Comparison of ENCODE assay signal across 11 cellular contexts in the genomic region with DNA sequence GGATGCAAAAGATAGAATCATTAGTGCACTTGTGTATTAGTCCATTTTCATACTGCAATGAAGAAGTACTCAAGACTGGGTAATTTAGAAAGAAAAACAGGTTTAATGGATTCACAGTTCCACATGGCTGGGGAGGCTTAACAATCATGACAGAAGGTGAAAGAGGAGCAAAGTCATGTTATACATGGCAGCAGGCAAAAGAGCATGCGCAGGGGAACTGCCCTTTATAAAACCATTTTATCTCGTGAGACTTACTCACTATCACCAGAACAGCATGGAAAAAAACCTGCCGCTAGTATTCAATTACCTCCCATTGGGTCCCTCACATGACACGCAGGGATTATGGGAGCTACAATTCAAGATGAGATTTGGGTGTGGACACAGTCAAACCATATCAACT.
"Had no signal": no experiment of that assay in that cellular context is flagged by ENCODE, and none has a peak within 500 bp of the region (broad histone marks: within the 10 kb centered on the region; RNA-seq: fewer than 3 reads in every experiment).

No MANE protein-coding gene starts in this region.

- H3K4me3 ChIP-seq: GM23248, GM23338, HAP-1 had no signal

- H3K4me2 ChIP-seq: GM23338 had no signal

- H3K4me1 ChIP-seq: HAP-1 had no signal

- H2AFZ ChIP-seq: GM23248, GM23338 had no signal

- H3K9ac ChIP-seq: GM23248 had no signal

- H3K9me3 ChIP-seq: HAP-1 had no signal

- DNase-seq: GM23248, GOT3, H7, H9, HCEC 1CT, HFFc6 had no signal

- H3K36me3 ChIP-seq: HAP-1 had no signal

- FAIRE-seq: H1, H54 had no signal

- H3K27ac ChIP-seq: GM23248 had no signal

- ATAC-seq: GM23338, HCT116 had no signal
